12 cellular contexts compared by ENCODE assay signal in the genomic region with DNA sequence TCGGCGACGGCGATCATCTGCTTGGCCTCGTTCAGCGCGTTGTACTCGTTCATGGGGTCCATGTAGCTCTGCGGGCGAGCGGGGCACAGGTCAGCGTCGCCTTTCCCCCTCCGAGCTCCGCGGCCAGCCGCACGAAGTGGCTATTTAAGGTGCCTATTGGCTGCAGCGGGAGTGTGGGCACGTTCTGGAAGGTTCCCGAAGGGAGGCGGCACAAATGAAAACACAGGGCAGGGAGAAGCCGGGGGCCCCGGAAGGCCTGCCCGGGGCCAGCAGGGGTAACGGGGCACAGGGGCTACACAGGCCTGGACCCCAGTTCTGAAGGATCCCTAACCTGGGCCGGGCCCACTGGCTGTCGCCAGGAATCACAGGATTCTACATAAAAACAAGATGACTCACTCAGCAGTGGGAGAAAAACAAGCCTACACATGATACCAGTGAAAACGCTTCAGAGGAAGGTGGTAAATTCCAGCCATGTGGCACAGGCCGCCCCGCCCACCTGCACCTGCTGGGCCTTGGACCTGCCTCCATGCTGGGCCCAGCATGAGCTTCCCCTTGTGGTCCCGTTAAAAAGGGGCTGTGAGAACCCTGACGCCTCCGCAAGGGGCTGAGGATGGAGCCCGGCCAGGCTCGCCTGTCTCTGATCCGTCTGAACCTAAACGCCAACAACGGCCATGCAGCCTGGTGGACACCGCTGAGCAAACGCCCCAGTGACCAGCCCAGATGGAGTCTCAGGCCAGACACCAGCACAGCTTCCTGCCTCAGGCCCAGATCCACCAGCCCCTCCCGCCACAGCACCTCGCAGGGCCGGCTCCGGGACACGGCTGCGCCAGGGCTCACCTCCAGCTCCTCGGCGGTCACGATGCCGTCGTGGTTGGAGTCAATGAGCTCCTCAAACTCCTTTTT. TPM values are rescaled to one million over a fixed set of nuclear protein-coding genes. Genes with fewer than 3 reads are reported as not detected.
DNase-seq lines count a peak whose midpoint lies in the region; ATAC-seq and TF ChIP-seq lines count a peak whose summit lies in the region.
"Had no signal": no experiment of that assay in that cellular context is flagged by ENCODE, and none has a peak within 500 bp of the region (broad histone marks: within the 10 kb centered on the region; RNA-seq: fewer than 3 reads in every experiment).

No MANE protein-coding gene starts in this region.

- no peak overlapping the region for H3K27ac Mint-ChIP-seq in type B pancreatic cell

- peaks cover 7% of the 10 kb centered on the region for H3K36me3 Mint-ChIP-seq in type B pancreatic cell

- H3K4me1 ChIP-seq in foreskin keratinocyte, result no peaks in the 10 kb centered on the region
- H3K4me1 ChIP-seq: tibial artery had no signal

- H3K27ac ChIP-seq in foreskin keratinocyte, result no peak overlapping the region
- H3K27ac ChIP-seq: tibial artery had no signal

- no peaks in the 10 kb centered on the region for H3K9me3 Mint-ChIP-seq in type B pancreatic cell
- H3K9me3 Mint-ChIP-seq: IgD-negative memory B cell had no signal

- no peaks in the 10 kb centered on the region for H3K4me1 Mint-ChIP-seq in type B pancreatic cell (ENCODE audit: unreplicated experiment)

- no peaks in the 10 kb centered on the region for H3K27me3 ChIP-seq in foreskin keratinocyte

- peak; percentile 61 for ATAC-seq in foreskin keratinocyte
- ATAC-seq in GM21737 (IDR thresholded peaks at IDR 0.05; ENCODE audit: unreplicated experiment), result no peak

- no peak for TF ChIP-seq CTCF in foreskin keratinocyte (conservative IDR thresholded peaks at IDR 0.05)
- no peak for TF ChIP-seq CTCF in type B pancreatic cell (conservative IDR thresholded peaks at IDR 0.05)

- H3K27me3 Mint-ChIP-seq in type B pancreatic cell, result no peaks in the 10 kb centered on the region
- H3K27me3 Mint-ChIP-seq: IgD-negative memory B cell had no signal

- DNase-seq in 8988T, result peak; percentile 97
- DNase-seq in ELR (ENCODE audit: low read depth), result peak; percentile 19
- peak; percentile 52 for DNase-seq in activated T-cell treated with anti-CD3 and anti-CD28 coated beads, Interleukin-2, amount 50 U/mL, for 1 hour
- DNase-seq in foreskin keratinocyte, result peak; percentile 64 to 79
- DNase-seq in RPMI8226, result no peak
- DNase-seq in type B pancreatic cell (ENCODE audit: extremely low spot score, unreplicated experiment), result no peak
- DNase-seq in NOMO-1 (lab: John Stamatoyannopoulos, UW; ENCODE audit: unreplicated experiment in 2 of 2), result no peak
- DNase-seq: SHP77, tibial artery had no signal

- H3K4me3 Mint-ChIP-seq in type B pancreatic cell, result no peak overlapping the region

RNA-seq across cellular contexts. Expression of a gene that starts 3.9 kb away (rescaled TPM):
- not detected in 2 replicates for total RNA-seq in foreskin keratinocyte
- polyA plus RNA-seq in foreskin keratinocyte, result not detected in 2 replicates
- 0.31 TPM in 1 of 2 replicates, not detected in the other for total RNA-seq in type B pancreatic cell (ENCODE audit: low replicate concordance)
- total RNA-seq: myocyte had no signal
- polyA plus RNA-seq: IgD-negative memory B cell had no signal

RNA-seq across cellular contexts. Expression of a gene that starts 11.5 kb away (rescaled TPM):
- total RNA-seq in foreskin keratinocyte (0.65 and 0.85 TPM in 2 replicates), type B pancreatic cell (ENCODE audit: low replicate concordance) (0.38 TPM in 1 of 2 replicates, not detected in the other)
- polyA plus RNA-seq in foreskin keratinocyte, result 0.82 and 1.3 TPM in 2 replicates
- total RNA-seq: myocyte had no signal

RNA-seq across cellular contexts. Expression of a gene that starts 13.9 kb away (rescaled TPM):
- total RNA-seq in foreskin keratinocyte, result 81.9 and 92.3 TPM in 2 replicates
- 106 and 112 TPM in 2 replicates for polyA plus RNA-seq in foreskin keratinocyte
- total RNA-seq in type B pancreatic cell (ENCODE audit: low replicate concordance), result 116 and 136 TPM in 2 replicates

RNA-seq across cellular contexts. Expression of a gene that starts 14.2 kb away (rescaled TPM):
- total RNA-seq in foreskin keratinocyte, result 12.2 and 12.7 TPM in 2 replicates
- 13.1 and 13.6 TPM in 2 replicates for polyA plus RNA-seq in foreskin keratinocyte
- total RNA-seq in type B pancreatic cell (ENCODE audit: low replicate concordance), result 19.5 and 30.2 TPM in 2 replicates

RNA-seq across cellular contexts. Expression of a gene that starts 28.6 kb away (rescaled TPM):
- 0.53 and 1.0 TPM in 2 replicates for total RNA-seq in foreskin keratinocyte
- 0.75 and 1.1 TPM in 2 replicates for polyA plus RNA-seq in foreskin keratinocyte
- 2.5 TPM in 2 replicates for total RNA-seq in type B pancreatic cell (ENCODE audit: low replicate concordance)

Comparison
In these comparisons a context has a peak if more than half of its experiments do, and no peak if none do; other contexts are left out.
1. DNase-seq: peak in 8988T (single experiment), ELR (single experiment), activated T-cell treated with anti-CD3 and anti-CD28 coated beads, Interleukin-2, amount 50 U/mL, for 1 hour (single experiment) and foreskin keratinocyte (2 of 2); none in RPMI8226 (single experiment), type B pancreatic cell (single experiment) and NOMO-1 (0 of 2).